Comparison of ENCODE assay signal across 11 cellular contexts in genomic region chr4:1204828-1205591, GRCh38. TPM values are rescaled to one million over a fixed set of nuclear protein-coding genes. Genes with fewer than 3 reads are reported as not detected.
DNase-seq lines count a peak whose midpoint lies in the region; ATAC-seq and TF ChIP-seq lines count a peak whose summit lies in the region.
"Had no signal": no experiment of that assay in that cellular context is flagged by ENCODE, and none has a peak within 500 bp of the region (broad histone marks: within the 10 kb centered on the region; RNA-seq: fewer than 3 reads in every experiment).

No MANE protein-coding gene starts in this region.

- peak overlapping the region; percentile 17 for H2AK9ac ChIP-seq in IMR-90 (replicated peaks; ENCODE audit: low read depth, low read length, poor library complexity)

- peak overlapping the region; percentile 54; the same call in 1 of the 2 replicates for H4K91ac ChIP-seq in IMR-90 (ENCODE audit: insufficient read depth, low read depth, low read length)

- H3K4me3 Mint-ChIP-seq in endodermal cell (no peak overlapping the region), nephron progenitor cell (no peak overlapping the region)
- H3K4me3 Mint-ChIP-seq: memory B cell had no signal

- H3K79me1 ChIP-seq in IMR-90 (ENCODE audit: low read depth in 1 of 2, low read length in 2 of 2) = peaks cover under 1 to 37% of the 10 kb centered on the region in 2 experiments; a peak in 2 of 4 replicates

- CTCF ChIA-PET in IMR-90 (lab: Yijun Ruan, JAX) = no interaction called here

- in situ Hi-C loops in IMR-90 (cut with MboI; ENCODE audit: low sequenced_read_pairs) = no loop called here

- H3K36me3 ChIP-seq in IMR-90 (ENCODE audit: control insufficient read depth, insufficient read depth, low read length) (peaks cover 3% of the 10 kb centered on the region; the same call in 1 of the 2 replicates), endodermal cell (ENCODE audit: control insufficient read depth, insufficient read depth, low read length) (no peaks in the 10 kb centered on the region)

- 95% methylated on average over 11 of the region's 25 CpGs; no CpG with 5 or more reads in 1 of the 2 experiments for WGBS in IMR-90 (ENCODE audit: extremely low coverage in 2 of 2, insufficient read length in 1 of 2), 2 experiments
- 90 to 91% methylated on average over 14 to 25 of the region's 25 CpGs for WGBS in endodermal cell (ENCODE audit: insufficient coverage in 1 of 2, insufficient read length in 1 of 2), 2 experiments

- no peak overlapping the region for H3K23ac ChIP-seq in IMR-90 (ENCODE audit: low read depth, low read length)

- no peak overlapping the region; the same call in 1 of the 2 replicates for H4K5ac ChIP-seq in IMR-90 (ENCODE audit: low read depth, low read length)

- TF ChIP-seq POLR2A in IMR-90 (IDR thresholded peaks at IDR 0.05; ENCODE audit: low read depth, low read length) = no peak

- H2AK5ac ChIP-seq in IMR-90 (ENCODE audit: low read depth, low read length) = peak overlapping the region; percentile 57

- H3K9ac ChIP-seq in IMR-90 (ENCODE audit: low read depth, low read length) (no peak overlapping the region), endodermal cell (ENCODE audit: extremely low read depth, low read length, poor library complexity, severe bottlenecking) (no peak overlapping the region)

- ATAC-seq in IMR-90 (ENCODE audit: low read depth) = no peak
- ATAC-seq in stimulated activated naive CD8-positive, alpha-beta T cell treated with anti-CD3 and anti-CD28 coated beads, Interleukin-15, Interleukin-2, amounts not matched to agents 100 U/mL and 50 U/mL, for 24 hours = no peak
- no peak for ATAC-seq in GM21529 (IDR thresholded peaks at IDR 0.05; ENCODE audit: unreplicated experiment)
- no peak for ATAC-seq in GM18517 (IDR thresholded peaks at IDR 0.05; ENCODE audit: unreplicated experiment)
- no peak for ATAC-seq in GM21737 (IDR thresholded peaks at IDR 0.05; ENCODE audit: unreplicated experiment)

- H3K27me3 Mint-ChIP-seq in endodermal cell (ENCODE audit: insufficient read depth) = peaks cover 2% of the 10 kb centered on the region
- H3K27me3 Mint-ChIP-seq in nephron progenitor cell (ENCODE audit: low read depth, poor library complexity) = peaks cover 2% of the 10 kb centered on the region

- peaks cover 30% of the 10 kb centered on the region for H3K9me1 ChIP-seq in IMR-90 (ENCODE audit: insufficient read depth, low read length)

- BruUV-seq in IMR-90 (replicated peaks; lab: Mats Ljungman, UMichigan) = no TSS peak

- peak overlapping the region; percentile 47; the same call in 1 of the 2 replicates for H2BK120ac ChIP-seq in IMR-90 (ENCODE audit: low read depth, low read length)

- H3K4ac ChIP-seq in IMR-90 (ENCODE audit: low read depth, low read length) = peak overlapping the region; percentile 46

- POLR2A ChIA-PET in IMR-90 (lab: Charles Lee; ENCODE audit: unreplicated experiment) = no interaction called here

- H3K4me3 ChIP-seq in IMR-90 (ENCODE audit: insufficient read depth, low read depth, low read length) (no peak overlapping the region), endodermal cell (ENCODE audit: low read length) (no peak overlapping the region)

- dilution Hi-C loops in IMR-90 (cut with HindIII; ENCODE audit: low sequenced_read_pairs, unreplicated experiment) = no loop called here

- H2AFZ ChIP-seq in IMR-90 (replicated peaks; ENCODE audit: low read length, poor library complexity) = no peak overlapping the region

- H3K4me2 ChIP-seq in IMR-90 (ENCODE audit: low read depth, low read length) = no peak overlapping the region

- H3K4me1 ChIP-seq in IMR-90 (ENCODE audit: control insufficient read depth, insufficient read depth, low read length) = peaks cover 51% of the 10 kb centered on the region
- H3K4me1 ChIP-seq in endodermal cell (ENCODE audit: control insufficient read depth, insufficient read depth, low read length) = no peaks in the 10 kb centered on the region

- H3K27me3 ChIP-seq in IMR-90 (ENCODE audit: control insufficient read depth, insufficient read depth, low read length) (no peaks in the 10 kb centered on the region), endodermal cell (ENCODE audit: control insufficient read depth, insufficient read depth, low read length, poor library complexity, severe bottlenecking) (no peaks in the 10 kb centered on the region)

- H3K4me1 Mint-ChIP-seq in endodermal cell (no peaks in the 10 kb centered on the region), nephron progenitor cell (peaks cover 30% of the 10 kb centered on the region)

- DNase-seq in AG08395 (ENCODE audit: low spot score) = peak; percentile 27
- no peak for DNase-seq in IMR-90
- peak; percentile 36 for DNase-seq in endodermal cell
- no peak for DNase-seq in nephron progenitor cell
- DNase-seq in stimulated activated naive CD8-positive, alpha-beta T cell treated with anti-CD3 and anti-CD28 coated beads, Interleukin-15, Interleukin-2, amounts not matched to agents 100 U/mL and 50 U/mL, for 24 hours = no peak
- DNase-seq: MM.1S; stimulated activated CD4-positive, alpha-beta T cell treated with anti-CD3 and anti-CD28 coated beads, Interleukin-2, amount 100 ng/mL, for 24 hours had no signal

- no peak overlapping the region for H3K18ac ChIP-seq in IMR-90 (ENCODE audit: low read depth, low read length)

- H4K20me1 ChIP-seq in IMR-90 (ENCODE audit: insufficient read depth, low read length) = no peaks in the 10 kb centered on the region

- H3K9me3 Mint-ChIP-seq in endodermal cell = no peaks in the 10 kb centered on the region
- H3K9me3 Mint-ChIP-seq in nephron progenitor cell = no peaks in the 10 kb centered on the region
- H3K9me3 Mint-ChIP-seq: memory B cell had no signal

- no peak overlapping the region for H3K56ac ChIP-seq in IMR-90 (ENCODE audit: extremely low read depth, insufficient read depth, low read length)

- intact Hi-C loops in IMR-90 (cut with micrococcal nuclease) = loop anchor here (5.0 kb wide), 1 partner anchor 38 kb away; no protein-coding TSS in a partner anchor

- TF ChIP-seq CTCF in IMR-90 (conservative IDR thresholded peaks at IDR 0.05; ENCODE audit: low read depth, low read length) (no peak), endodermal cell (conservative IDR thresholded peaks at IDR 0.05) (no peak), nephron progenitor cell (IDR thresholded peaks at IDR 0.05) (no peak)

- 0 out of 2 replicates have a peak overlapping the region, but pooled peaks have one; percentile 56 for H2BK20ac ChIP-seq in IMR-90 (ENCODE audit: low read depth, low read length)

- peak overlapping the region; percentile 22; the same call in 1 of the 3 replicates for H2BK15ac ChIP-seq in IMR-90 (ENCODE audit: low read depth, low read length)

- peaks cover 2% of the 10 kb centered on the region for H3K36me3 Mint-ChIP-seq in endodermal cell (ENCODE audit: low read depth)
- H3K36me3 Mint-ChIP-seq in nephron progenitor cell (ENCODE audit: low read depth) = peaks cover 8% of the 10 kb centered on the region
- H3K36me3 Mint-ChIP-seq: memory B cell had no signal

- no peak overlapping the region for H3K27ac ChIP-seq in IMR-90 (ENCODE audit: insufficient read depth, low read length)
- no peak overlapping the region for H3K27ac ChIP-seq in endodermal cell (ENCODE audit: low read depth, low read length)

- no peaks in the 10 kb centered on the region for H3K9me3 ChIP-seq in IMR-90 (ENCODE audit: control insufficient read depth, insufficient read depth, low read length)
- no peaks in the 10 kb centered on the region for H3K9me3 ChIP-seq in endodermal cell (ENCODE audit: control insufficient read depth, low read length)

- no peak overlapping the region for H2BK5ac ChIP-seq in IMR-90 (ENCODE audit: low read depth, low read length, poor library complexity, severe bottlenecking)

- TF ChIP-seq RAD21 in IMR-90 (IDR thresholded peaks at IDR 0.05; ENCODE audit: low read length) = no peak

- no peak overlapping the region for H4K8ac ChIP-seq in IMR-90 (ENCODE audit: low read depth in 2 of 2, low read length in 2 of 2)

- H3K14ac ChIP-seq in IMR-90 (replicated peaks; ENCODE audit: low read depth, low read length) = no peak overlapping the region

- H3K27ac Mint-ChIP-seq in endodermal cell = no peak overlapping the region
- peak overlapping the region; percentile 94 for H3K27ac Mint-ChIP-seq in nephron progenitor cell
- H3K27ac Mint-ChIP-seq: memory B cell had no signal

TF ChIP-seq in IMR-90, 13 proteins besides CTCF, POLR2A, EP300 and RAD21 (continues in another document):
- TF ChIP-seq CEBPB (IDR thresholded peaks at IDR 0.05; ENCODE audit: low read depth, low read length) (no peak), RFX5 (IDR thresholded peaks at IDR 0.05; ENCODE audit: low read depth, low read length) (no peak), FOS (IDR thresholded peaks at IDR 0.05; ENCODE audit: low read depth, low read length) (no peak), BHLHE40 (IDR thresholded peaks at IDR 0.05; ENCODE audit: low read depth, low read length) (no peak), MXI1 (IDR thresholded peaks at IDR 0.05; ENCODE audit: borderline replicate concordance, low read depth, low read length) (no peak), CHD1 (IDR thresholded peaks at IDR 0.05; ENCODE audit: low read depth, low read length) (no peak), MAFK (IDR thresholded peaks at IDR 0.05; ENCODE audit: low read depth, low read length) (no peak), SMC3 (IDR thresholded peaks at IDR 0.05; ENCODE audit: low read depth, low read length) (no peak), ELK1 (IDR thresholded peaks at IDR 0.05; ENCODE audit: borderline replicate concordance, low read depth, low read length) (no peak)

RNA-seq across cellular contexts. Expression of gene SPON2, which starts 32.6 kb away (rescaled TPM):
- 21.1 and 21.7 TPM in 2 replicates for total RNA-seq in IMR-90 (2012; rRNA removed)
- 177 and 209 TPM in 2 replicates for polyA plus RNA-seq in IMR-90 (2012; rRNA removed)
- polyA plus RNA-seq in IMR-90 (2012; cell fraction: cytosol; rRNA removed) = 208 and 420 TPM in 2 replicates
- 476 and 980 TPM in 2 replicates for polyA plus RNA-seq in IMR-90 (2012; cell fraction: nucleus; rRNA removed; ENCODE audit: low replicate concordance)
- total RNA-seq in endodermal cell = 1 to 10 TPM; 1.4 to 2.6 TPM
- 8.4 TPM for polyA plus RNA-seq in endodermal cell (2013, experiment 1 of 2)
- polyA plus RNA-seq in endodermal cell (2013, experiment 2 of 2) = 5.3 TPM

RNA-seq across cellular contexts. Expression of gene CTBP1, which starts 43.9 kb away (rescaled TPM):
- total RNA-seq in IMR-90 (2012; rRNA removed) = 147 TPM in 2 replicates
- 212 and 237 TPM in 2 replicates for polyA plus RNA-seq in IMR-90 (2012; rRNA removed)
- 167 and 315 TPM in 2 replicates for polyA plus RNA-seq in IMR-90 (2012; cell fraction: cytosol; rRNA removed)
- 377 and 892 TPM in 2 replicates for polyA plus RNA-seq in IMR-90 (2012; cell fraction: nucleus; rRNA removed; ENCODE audit: low replicate concordance)
- 100 to 1,000 TPM; 181 to 189 TPM for total RNA-seq in endodermal cell
- 145 TPM for polyA plus RNA-seq in endodermal cell (2013, experiment 1 of 2)
- polyA plus RNA-seq in endodermal cell (2013, experiment 2 of 2) = 147 TPM

Comparison
In these comparisons a context has a peak if more than half of its experiments do, and no peak if none do; other contexts are left out.
1. DNase-seq: peak in AG08395 (single experiment) and endodermal cell (single experiment); none in IMR-90 (single experiment), nephron progenitor cell (single experiment) and stimulated activated naive CD8-positive, alpha-beta T cell treated with anti-CD3 and anti-CD28 coated beads, Interleukin-15, Interleukin-2, amounts not matched to agents 100 U/mL and 50 U/mL, for 24 hours (single experiment).